Comparison of ENCODE assay signal across 1 cellular context in the genomic region with DNA sequence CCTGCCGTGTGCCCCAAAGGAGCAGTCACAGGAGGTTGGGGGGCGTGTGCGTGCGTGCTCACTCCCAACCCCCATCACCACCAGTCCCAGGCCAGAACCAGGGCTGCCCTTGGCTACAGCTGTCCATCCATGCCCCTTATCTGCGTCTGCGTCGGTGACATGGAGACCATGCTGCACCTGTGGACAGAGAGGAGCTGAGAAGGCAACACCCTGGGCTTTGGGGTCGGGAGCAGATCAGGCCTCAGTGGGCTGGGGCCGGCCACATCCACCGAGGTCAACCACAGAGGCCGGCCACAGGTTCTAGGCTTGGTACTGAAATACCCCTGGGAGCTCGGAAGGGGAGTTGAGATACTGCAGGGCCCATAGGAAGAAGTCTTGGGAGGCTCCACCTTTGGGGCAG.
TF ChIP-seq lines count a peak whose summit lies in the region.

No MANE protein-coding gene starts in this region.

TF ChIP-seq in SK-N-SH, 30 proteins besides CTCF, POLR2A, EP300 and RAD21 (continued from another document):
- TF ChIP-seq, protein P1, sequence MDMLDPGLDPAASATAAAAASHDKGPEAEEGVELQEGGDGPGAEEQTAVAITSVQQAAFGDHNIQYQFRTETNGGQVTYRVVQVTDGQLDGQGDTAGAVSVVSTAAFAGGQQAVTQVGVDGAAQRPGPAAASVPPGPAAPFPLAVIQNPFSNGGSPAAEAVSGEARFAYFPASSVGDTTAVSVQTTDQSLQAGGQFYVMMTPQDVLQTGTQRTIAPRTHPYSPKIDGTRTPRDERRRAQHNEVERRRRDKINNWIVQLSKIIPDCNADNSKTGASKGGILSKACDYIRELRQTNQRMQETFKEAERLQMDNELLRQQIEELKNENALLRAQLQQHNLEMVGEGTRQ (IDR thresholded peaks at IDR 0.05; ENCODE audit: borderline replicate concordance, low read depth, low read length): no peak
- TF ChIP-seq GATA2 (CRISPR knock-in tag; IDR thresholded peaks at IDR 0.05) (no peak), ELF1 (IDR thresholded peaks at IDR 0.05) (no peak), NFIC (IDR thresholded peaks at IDR 0.05; ENCODE audit: borderline replicate concordance) (no peak), SMC3 (IDR thresholded peaks at IDR 0.05; ENCODE audit: low read depth, low read length) (no peak), POLR2AphosphoS5 (IDR thresholded peaks at IDR 0.05; ENCODE audit: low read depth, low read length) (no peak), RFX5 (IDR thresholded peaks at IDR 0.05; ENCODE audit: low read length) (no peak), RXRA (IDR thresholded peaks at IDR 0.05; ENCODE audit: borderline replicate concordance, low read depth) (no peak), FOXM1 (IDR thresholded peaks at IDR 0.05; ENCODE audit: low read depth) (no peak), MEF2A (IDR thresholded peaks at IDR 0.05; ENCODE audit: borderline replicate concordance, low read depth) (no peak)
- TF ChIP-seq, protein P2, sequence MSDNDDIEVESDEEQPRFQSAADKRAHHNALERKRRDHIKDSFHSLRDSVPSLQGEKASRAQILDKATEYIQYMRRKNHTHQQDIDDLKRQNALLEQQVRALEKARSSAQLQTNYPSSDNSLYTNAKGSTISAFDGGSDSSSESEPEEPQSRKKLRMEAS (IDR thresholded peaks at IDR 0.05; ENCODE audit: low read depth): no peak
- TF ChIP-seq, protein P3, sequence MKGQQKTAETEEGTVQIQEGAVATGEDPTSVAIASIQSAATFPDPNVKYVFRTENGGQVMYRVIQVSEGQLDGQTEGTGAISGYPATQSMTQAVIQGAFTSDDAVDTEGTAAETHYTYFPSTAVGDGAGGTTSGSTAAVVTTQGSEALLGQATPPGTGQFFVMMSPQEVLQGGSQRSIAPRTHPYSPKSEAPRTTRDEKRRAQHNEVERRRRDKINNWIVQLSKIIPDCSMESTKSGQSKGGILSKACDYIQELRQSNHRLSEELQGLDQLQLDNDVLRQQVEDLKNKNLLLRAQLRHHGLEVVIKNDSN (IDR thresholded peaks at IDR 0.05; ENCODE audit: borderline replicate concordance, low read depth): no peak
- TF ChIP-seq, protein P4, sequence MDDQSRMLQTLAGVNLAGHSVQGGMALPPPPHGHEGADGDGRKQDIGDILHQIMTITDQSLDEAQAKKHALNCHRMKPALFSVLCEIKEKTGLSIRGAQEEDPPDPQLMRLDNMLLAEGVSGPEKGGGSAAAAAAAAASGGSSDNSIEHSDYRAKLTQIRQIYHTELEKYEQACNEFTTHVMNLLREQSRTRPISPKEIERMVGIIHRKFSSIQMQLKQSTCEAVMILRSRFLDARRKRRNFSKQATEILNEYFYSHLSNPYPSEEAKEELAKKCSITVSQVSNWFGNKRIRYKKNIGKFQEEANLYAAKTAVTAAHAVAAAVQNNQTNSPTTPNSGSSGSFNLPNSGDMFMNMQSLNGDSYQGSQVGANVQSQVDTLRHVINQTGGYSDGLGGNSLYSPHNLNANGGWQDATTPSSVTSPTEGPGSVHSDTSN (IDR thresholded peaks at IDR 0.05): no peak
